In the genomic region with DNA sequence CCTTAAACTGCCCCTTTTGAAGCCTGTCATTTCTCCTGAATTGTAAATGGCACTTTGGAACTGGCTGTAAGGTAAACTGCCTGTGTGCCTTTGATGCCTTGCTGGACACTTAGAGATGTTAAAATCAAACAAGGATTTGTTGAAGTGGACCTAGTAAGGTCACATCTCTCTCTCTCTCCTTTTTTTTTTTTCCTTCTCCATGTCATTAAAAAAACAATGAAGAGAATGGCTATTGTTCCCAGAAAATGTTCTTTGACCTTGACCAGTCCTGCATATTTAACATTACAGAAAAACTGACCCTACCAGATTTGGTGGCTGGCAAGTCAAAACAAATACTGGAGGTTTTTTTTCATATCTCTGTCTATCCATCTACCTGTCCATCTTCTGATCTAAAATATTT, we compare ENCODE assay signal across 27 cellular contexts. TPM values are rescaled to one million over a fixed set of nuclear protein-coding genes. Genes with fewer than 3 reads are reported as not detected.
DNase-seq lines count a peak whose midpoint lies in the region; ATAC-seq and TF ChIP-seq lines count a peak whose summit lies in the region.
"Had no signal": no experiment of that assay in that cellular context is flagged by ENCODE, and none has a peak within 500 bp of the region (broad histone marks: within the 10 kb centered on the region; RNA-seq: fewer than 3 reads in every experiment).

No MANE protein-coding gene starts in this region.

- TF ChIP-seq CTCF in SK-N-SH (IDR thresholded peaks at IDR 0.05) (no peak), mammary epithelial cell (conservative IDR thresholded peaks at IDR 0.05 in 1 of 2, IDR thresholded peaks at IDR 0.05 in 1 of 2; ENCODE audit: extremely low read depth in 1 of 2, insufficient read depth in 1 of 2, low read depth in 1 of 2, low read length in 2 of 2) (no peak), thyroid gland (IDR thresholded peaks at IDR 0.05) (no peak)

- H4K20me1 ChIP-seq in SK-N-SH (ENCODE audit: insufficient read depth) (no peaks in the 10 kb centered on the region; the same call in 1 of the 2 replicates), mammary epithelial cell (ENCODE audit: insufficient read depth, low read length) (no peaks in the 10 kb centered on the region)

- H3K9me3 ChIP-seq in SK-N-SH (no peaks in the 10 kb centered on the region), mammary epithelial cell (replicated peaks; ENCODE audit: insufficient read depth, low read length) (no peaks in the 10 kb centered on the region), muscle layer of colon (ENCODE audit: low read length) (no peaks in the 10 kb centered on the region), thyroid gland (no peaks in the 10 kb centered on the region)
- H3K9me3 ChIP-seq: colonic mucosa, ovary, right atrium auricular region, stomach had no signal

- H3K4me2 ChIP-seq in SK-N-SH: no peak overlapping the region; the same call in 1 of the 2 replicates
- peak overlapping the region; percentile 80 for H3K4me2 ChIP-seq in mammary epithelial cell (ENCODE audit: insufficient read depth, low read depth, low read length)

- in situ Hi-C loops in mammary epithelial cell (cut with MboI; ENCODE audit: low sequenced_read_pairs in 2 of 2): no loop called here

- ATAC-seq in SK-N-SH treated with all-trans-retinoic acid at 6 μM for 48 hours: no peak

- H2AFZ ChIP-seq in SK-N-SH (ENCODE audit: low read depth) (peak overlapping the region; percentile 38; the same call in 1 of the 2 replicates), mammary epithelial cell (ENCODE audit: low read depth, low read length) (peak overlapping the region; percentile 77)

- BruUV-seq in mammary epithelial cell (replicated peaks; lab: Mats Ljungman, UMichigan): no TSS peak

- H3K79me2 ChIP-seq in SK-N-SH (ENCODE audit: insufficient read depth): peaks cover 19% of the 10 kb centered on the region
- peaks cover 20% of the 10 kb centered on the region for H3K79me2 ChIP-seq in mammary epithelial cell (ENCODE audit: insufficient read depth, low read length)

- POLR2A ChIA-PET in SK-N-SH (lab: Yijun Ruan, JAX): no interaction called here

- CTCF ChIA-PET in SK-N-SH (lab: Yijun Ruan, JAX) (no interaction called here), mammary epithelial cell (lab: Charles Lee; ENCODE audit: low non-redundant PET) (no interaction called here)

- intact Hi-C loops in mammary epithelial cell (cut with micrococcal nuclease): no loop called here
- intact Hi-C loops in thyroid gland (cut with DNase I): no loop called here
- intact Hi-C loops in posterior vena cava (cut with DNase I): no loop called here

- H3K27ac ChIP-seq in SK-N-SH (ENCODE audit: low read depth in 2 of 2, low read length in 1 of 2) (peak overlapping the region; percentile 72 to 76; a peak in 2 of 4 replicates), mammary epithelial cell (ENCODE audit: insufficient read depth, low read depth, low read length) (no peak overlapping the region), muscle layer of colon (ENCODE audit: low read depth, low read length) (peak overlapping the region; percentile 52), thyroid gland (peak overlapping the region in 2 of 3 donors; percentile 13 to 72)
- H3K27ac ChIP-seq: ovary had no signal

- H3K27me3 ChIP-seq in SK-N-SH (ENCODE audit: insufficient read depth) (peaks cover 16% of the 10 kb centered on the region; the same call in 1 of the 2 replicates), mammary epithelial cell (ENCODE audit: insufficient read depth, low read length) (no peaks in the 10 kb centered on the region), muscle layer of colon (ENCODE audit: control insufficient read depth in 1 of 2, insufficient read depth in 2 of 2, low read length in 2 of 2) (no peaks in the 10 kb centered on the region), thyroid gland (no peaks in the 10 kb centered on the region)
- H3K27me3 ChIP-seq: colonic mucosa, ovary, right atrium auricular region had no signal

- DNase-seq in SK-N-SH (no peak), mammary epithelial cell (no peak), thyroid gland (no peak), posterior vena cava (ENCODE audit: low spot score) (no peak), NCI-H2081 treated with DMSO at 0.1 percent for 48 hours (lab: John Stamatoyannopoulos, UW) (no peak)
- no peak for DNase-seq in activated CD8-positive, alpha-beta memory T cell treated with anti-CD3 and anti-CD28 coated beads, Interleukin-2, amount 50 U/mL, for 48 hours
- DNase-seq: 8988T; activated CD4-positive, alpha-beta T cell treated with anti-CD3 and anti-CD28 coated beads for 4 hours; activated naive CD4-positive, alpha-beta T cell treated with Interleukin-2 at 50 U/mL for 16 hours; activated T-cell treated with anti-CD3 and anti-CD28 coated beads, Interleukin-2, amount 50 U/mL, for 48 hours; AML-193; CD8-positive, alpha-beta memory T cell; colonic mucosa; DMS79; endodermal cell; GF-D8; H7; Karpas-422; NCI-H187; NCI-H524 treated with DMSO at 0.1 percent for 48 hours; ovary; stimulated activated CD4-positive, alpha-beta T cell treated with anti-CD3 and anti-CD28 coated beads, Interleukin-15, amount 100 ng/mL, for 24 hours; stomach; T-helper 2 cell had no signal

- H3K36me3 ChIP-seq in SK-N-SH (replicated peaks in 1 of 2; ENCODE audit: control insufficient read depth in 1 of 2, insufficient read depth in 2 of 2, low read length in 1 of 2) (no peaks in the 10 kb centered on the region), mammary epithelial cell (ENCODE audit: insufficient read depth, low read length) (no peaks in the 10 kb centered on the region), muscle layer of colon (ENCODE audit: insufficient read depth, low read length) (peaks cover under 1% of the 10 kb centered on the region), thyroid gland (no peaks in the 10 kb centered on the region)
- H3K36me3 ChIP-seq: colonic mucosa, ovary, right atrium auricular region, stomach had no signal

- H3K9me2 ChIP-seq in SK-N-SH: no peaks in the 10 kb centered on the region

- H3K4me3 ChIP-seq in SK-N-SH (ENCODE audit: low read depth in 2 of 2, low read length in 1 of 2): no peak overlapping the region
- H3K4me3 ChIP-seq in mammary epithelial cell (replicated peaks in 1 of 3; ENCODE audit: insufficient read depth in 1 of 3, low read depth in 2 of 3, low read length in 3 of 3): no peak overlapping the region
- H3K4me3 ChIP-seq in muscle layer of colon (ENCODE audit: low read depth in 1 of 2, low read length in 2 of 2): no peak overlapping the region
- no peak overlapping the region for H3K4me3 ChIP-seq in thyroid gland (replicated peaks in 1 of 3)
- H3K4me3 ChIP-seq: colonic mucosa, ovary, right atrium auricular region, stomach had no signal

- TF ChIP-seq POLR2A in thyroid gland (IDR thresholded peaks at IDR 0.05): no peak

- peaks cover 8% of the 10 kb centered on the region for H3F3A ChIP-seq in SK-N-SH (replicated peaks; ENCODE audit: insufficient read depth)

- no peak for TF ChIP-seq RAD21 in SK-N-SH (IDR thresholded peaks at IDR 0.05; ENCODE audit: low read length)

- dilution Hi-C loops in mammary epithelial cell (cut with HindIII; ENCODE audit: low sequenced_read_pairs): no loop called here

- H3K9ac ChIP-seq in SK-N-SH (no peak overlapping the region), mammary epithelial cell (ENCODE audit: insufficient read depth, low read length) (no peak overlapping the region), muscle layer of colon (ENCODE audit: low read length) (no peak overlapping the region)

- no peak for TF ChIP-seq EP300 in SK-N-SH (IDR thresholded peaks at IDR 0.05; ENCODE audit: borderline replicate concordance in 1 of 2, low read depth in 1 of 2, low read length in 1 of 2)

- H3K4me1 ChIP-seq in SK-N-SH (ENCODE audit: control insufficient read depth in 1 of 2, insufficient read depth in 2 of 2, low read depth in 1 of 2, low read length in 1 of 2) (peaks cover 2 to 4% of the 10 kb centered on the region in 2 experiments), mammary epithelial cell (ENCODE audit: insufficient read depth, low read length) (peaks cover 21% of the 10 kb centered on the region), muscle layer of colon (ENCODE audit: insufficient read depth, low read length) (peaks cover under 1% of the 10 kb centered on the region), thyroid gland (peaks cover 14 to 19% of the 10 kb centered on the region in 2 donors)
- H3K4me1 ChIP-seq: colonic mucosa had no signal

TF ChIP-seq in SK-N-SH, 30 proteins besides CTCF, POLR2A, EP300 and RAD21 (continues in another document):
- TF ChIP-seq MXI1 (IDR thresholded peaks at IDR 0.05; ENCODE audit: low read depth, low read length): no peak
- TF ChIP-seq, protein P1, sequence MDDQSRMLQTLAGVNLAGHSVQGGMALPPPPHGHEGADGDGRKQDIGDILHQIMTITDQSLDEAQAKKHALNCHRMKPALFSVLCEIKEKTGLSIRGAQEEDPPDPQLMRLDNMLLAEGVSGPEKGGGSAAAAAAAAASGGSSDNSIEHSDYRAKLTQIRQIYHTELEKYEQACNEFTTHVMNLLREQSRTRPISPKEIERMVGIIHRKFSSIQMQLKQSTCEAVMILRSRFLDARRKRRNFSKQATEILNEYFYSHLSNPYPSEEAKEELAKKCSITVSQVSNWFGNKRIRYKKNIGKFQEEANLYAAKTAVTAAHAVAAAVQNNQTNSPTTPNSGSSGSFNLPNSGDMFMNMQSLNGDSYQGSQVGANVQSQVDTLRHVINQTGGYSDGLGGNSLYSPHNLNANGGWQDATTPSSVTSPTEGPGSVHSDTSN (IDR thresholded peaks at IDR 0.05): no peak

TF ChIP-seq in SK-N-SH treated with all-trans-retinoic acid at 6 μM for 48 hours, 23 proteins besides CTCF, POLR2A, EP300 and RAD21 (continues in another document):
- TF ChIP-seq OSR1 (CRISPR knock-in tag; IDR thresholded peaks at IDR 0.05): no peak
- no peak for TF ChIP-seq CSDC2 (CRISPR knock-in tag; IDR thresholded peaks at IDR 0.05)
- no peak for TF ChIP-seq GLIS3 (CRISPR knock-in tag; IDR thresholded peaks at IDR 0.05)
- TF ChIP-seq PPARA (CRISPR knock-in tag; IDR thresholded peaks at IDR 0.05; ENCODE audit: borderline replicate concordance): no peak
- TF ChIP-seq ZFP3 (CRISPR knock-in tag; IDR thresholded peaks at IDR 0.05): no peak

RNA-seq across cellular contexts. Expression of a gene that starts 2.9 kb away (rescaled TPM):
- polyA plus RNA-seq in SK-N-SH (2012; rRNA removed) (23.7 and 39.9 TPM in 2 replicates), mammary epithelial cell (16.0 TPM)
- 32.4 and 34.4 TPM in 2 replicates for polyA plus RNA-seq in SK-N-SH (2012; cell fraction: cytosol; rRNA removed)
- polyA plus RNA-seq in SK-N-SH (2012; cell fraction: nucleus; rRNA removed): 26.5 and 64.3 TPM in 2 replicates
- total RNA-seq in mammary epithelial cell (10 to 100 TPM; 33.8 to 67.7 TPM), thyroid gland (10 to 100 TPM; 22.9 to 57.4 (median 54.6) TPM), posterior vena cava (100 to 1,000 TPM in 1 of 2 donors, 10 to 100 TPM in 1; 96.8 to 133 TPM)
- 28.2 TPM for polyA minus RNA-seq in mammary epithelial cell
